Comparison of ENCODE assay signal across 24 cellular contexts in the genomic region with DNA sequence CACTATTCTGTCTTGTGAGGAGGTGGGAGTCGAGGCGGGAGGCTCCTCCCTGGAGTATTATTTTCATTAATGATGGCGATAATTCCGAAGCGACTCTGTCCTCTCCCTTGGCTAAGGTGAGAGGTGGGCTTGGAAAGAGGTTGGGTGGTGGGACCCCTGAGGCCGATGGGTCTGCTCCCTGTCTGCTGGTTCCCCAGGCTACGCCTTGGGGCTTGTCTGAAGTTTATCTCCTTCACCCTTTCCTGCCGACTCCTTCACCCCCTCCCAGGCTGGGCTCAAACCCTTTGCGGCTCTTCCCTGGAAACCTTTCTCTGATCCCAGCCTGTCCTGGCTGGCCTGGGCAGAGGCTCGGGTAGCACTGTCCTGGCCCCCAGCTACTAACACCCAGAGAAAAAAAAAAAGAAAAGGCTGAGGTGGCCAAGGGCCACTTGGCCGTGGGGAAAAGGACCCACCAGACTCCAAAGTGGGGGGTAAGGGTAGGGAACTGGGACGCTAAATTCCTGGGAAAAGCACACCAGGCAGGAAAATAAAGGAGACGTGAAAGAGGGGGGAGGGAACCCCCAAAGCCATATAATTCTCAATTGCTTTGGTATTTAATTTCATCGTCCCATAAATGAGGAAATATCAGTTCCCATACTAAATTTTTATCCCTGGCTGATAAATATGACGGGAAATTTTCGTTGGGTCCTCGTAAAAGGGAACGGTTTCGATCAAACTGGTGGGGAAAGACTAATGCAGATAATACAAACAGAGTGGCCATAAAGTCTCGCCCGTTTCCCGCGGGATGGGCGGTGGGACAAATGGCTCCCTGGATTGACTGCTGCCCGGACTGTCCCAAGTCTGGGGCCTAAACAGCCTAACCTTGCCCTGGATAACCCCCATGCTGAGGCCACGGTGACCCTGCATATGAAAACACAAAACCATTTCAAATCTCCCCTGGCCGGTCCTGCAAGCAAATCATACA. TPM values are rescaled to one million over a fixed set of nuclear protein-coding genes. Genes with fewer than 3 reads are reported as not detected.
DNase-seq lines count a peak whose midpoint lies in the region; ATAC-seq and TF ChIP-seq lines count a peak whose summit lies in the region.
"Had no signal": no experiment of that assay in that cellular context is flagged by ENCODE, and none has a peak within 500 bp of the region (broad histone marks: within the 10 kb centered on the region; RNA-seq: fewer than 3 reads in every experiment).

No MANE protein-coding gene starts in this region.

- no peak overlapping the region for H3K27ac ChIP-seq in DOHH2 (ENCODE audit: low read depth, low read length)
- H3K27ac ChIP-seq in naive thymus-derived CD4-positive, alpha-beta T cell (ENCODE audit: low read depth, low read length), result no peak overlapping the region
- no peak overlapping the region for H3K27ac ChIP-seq in Peyer's patch
- no peak overlapping the region for H3K27ac ChIP-seq in left ventricle myocardium inferior (replicated peaks)
- H3K27ac ChIP-seq: cardiac muscle cell, esophagus squamous epithelium, heart right ventricle had no signal

- no peaks in the 10 kb centered on the region for H3K9me3 ChIP-seq in DOHH2 (ENCODE audit: control insufficient read depth, insufficient read depth, low read length)
- no peaks in the 10 kb centered on the region for H3K9me3 ChIP-seq in naive thymus-derived CD4-positive, alpha-beta T cell (ENCODE audit: control insufficient read depth in 2 of 3, low read length in 3 of 3)
- H3K9me3 ChIP-seq in Peyer's patch, result peaks cover 0 to 11% (median 0%) of the 10 kb centered on the region in 4 donors
- H3K9me3 ChIP-seq in left ventricle myocardium inferior (replicated peaks), result no peaks in the 10 kb centered on the region
- H3K9me3 ChIP-seq: esophagus squamous epithelium, heart right ventricle, MG63 had no signal

- no peak for TF ChIP-seq POLR2A in Peyer's patch (IDR thresholded peaks at IDR 0.05)

- H3K27ac Mint-ChIP-seq in brain, result peak overlapping the region in 2 of 5 experiments; percentile 74 to 94
- peak overlapping the region in 5 of 9 donors; percentile 46 to 66 (median 62) for H3K27ac Mint-ChIP-seq in naive thymus-derived CD4-positive, alpha-beta T cell
- H3K27ac Mint-ChIP-seq: activated CD4-positive, alpha-beta T cell treated with anti-CD3 and anti-CD28 coated beads, Interleukin-2, amount 10 ng/mL, durations not matched to agents 24 days and 14 days had no signal

- H4K20me1 ChIP-seq in DOHH2 (ENCODE audit: control insufficient read depth, insufficient read depth, low read depth, low read length), result no peaks in the 10 kb centered on the region

- no peak for ATAC-seq in naive thymus-derived CD4-positive, alpha-beta T cell
- no peak for ATAC-seq in GM21825 (IDR thresholded peaks at IDR 0.05; ENCODE audit: unreplicated experiment)
- ATAC-seq: heart right ventricle, sciatic nerve had no signal

- H3K36me3 Mint-ChIP-seq in brain, result no peaks in the 10 kb centered on the region
- H3K36me3 Mint-ChIP-seq in naive thymus-derived CD4-positive, alpha-beta T cell, result no peaks in the 10 kb centered on the region

- peak overlapping the region; percentile 82; the same call in 1 of the 2 replicates for H3K4me2 ChIP-seq in DOHH2 (ENCODE audit: low read length)

- H3K27me3 ChIP-seq in DOHH2 (ENCODE audit: control insufficient read depth, low read length) (peaks cover 71% of the 10 kb centered on the region), Peyer's patch (peaks cover 0 to 55% of the 10 kb centered on the region in 2 donors), left ventricle myocardium inferior (ENCODE audit: low read depth) (peaks cover 100% of the 10 kb centered on the region)
- H3K27me3 ChIP-seq in naive thymus-derived CD4-positive, alpha-beta T cell (ENCODE audit: control insufficient read depth in 2 of 2, insufficient read depth in 2 of 2, low read length in 2 of 2), result peaks cover 45 to 87% of the 10 kb centered on the region in 2 donors
- H3K27me3 ChIP-seq: MG63 had no signal

- H3K4me1 ChIP-seq in DOHH2 (ENCODE audit: control insufficient read depth, low read length) (peaks cover 39% of the 10 kb centered on the region), Peyer's patch (peaks cover 0 to 24% (median 10%) of the 10 kb centered on the region in 4 donors), left ventricle myocardium inferior (peaks cover 18% of the 10 kb centered on the region)
- H3K4me1 ChIP-seq in naive thymus-derived CD4-positive, alpha-beta T cell (ENCODE audit: control insufficient read depth in 2 of 2, insufficient read depth in 2 of 2, low read length in 2 of 2), result peaks cover 9 to 13% of the 10 kb centered on the region in 2 donors

- intact Hi-C loops in naive thymus-derived CD4-positive, alpha-beta T cell (cut with micrococcal nuclease), result loop anchor here in 1 of 2 donors (5.0 kb wide), 1 partner anchor 46 kb away; a partner anchor contains a TSS
- intact Hi-C loops in left ventricle myocardium inferior (cut with micrococcal nuclease), result no loop called here

- peak overlapping the region in 3 of 5 experiments; percentile 26 to 90 (median 84) for H3K4me3 Mint-ChIP-seq in brain
- peak overlapping the region in 3 of 10 donors; percentile 21 to 62 (median 25) for H3K4me3 Mint-ChIP-seq in naive thymus-derived CD4-positive, alpha-beta T cell
- H3K4me3 Mint-ChIP-seq: activated CD4-positive, alpha-beta T cell treated with anti-CD3 and anti-CD28 coated beads, Interleukin-2, amount 10 ng/mL, durations not matched to agents 24 days and 14 days had no signal

- CTCF ChIA-PET in AG04449 (lab: Yijun Ruan, JAX), result interaction anchor here (0.7 to 3.3 kb wide), 6 partner anchors 10 to 236 kb away, joined by 3 to 19 read pairs (median 4); no protein-coding TSS in a partner anchor
- CTCF ChIA-PET in naive thymus-derived CD4-positive, alpha-beta T cell (lab: Charles Lee), result no interaction called here

- H3K9me3 Mint-ChIP-seq in brain, result peaks cover 0 to 16% (median 0%) of the 10 kb centered on the region in 5 experiments
- H3K9me3 Mint-ChIP-seq in naive thymus-derived CD4-positive, alpha-beta T cell, result peaks cover 0 to 24% (median 0%) of the 10 kb centered on the region in 11 donors
- H3K9me3 Mint-ChIP-seq: activated CD4-positive, alpha-beta T cell treated with anti-CD3 and anti-CD28 coated beads, Interleukin-2, amount 10 ng/mL, durations not matched to agents 24 days and 14 days had no signal

- peaks cover 6% of the 10 kb centered on the region; the same call in 1 of the 2 replicates for H3F3A ChIP-seq in DOHH2 (ENCODE audit: control insufficient read depth, insufficient read depth)

- H3K4me3 ChIP-seq in AG04449 (ENCODE audit: low read depth, low read length) (peak overlapping the region; percentile 62), DOHH2 (ENCODE audit: low read length) (no peak overlapping the region), Peyer's patch (no peak overlapping the region), left ventricle myocardium inferior (no peak overlapping the region)
- no peak overlapping the region for H3K4me3 ChIP-seq in naive thymus-derived CD4-positive, alpha-beta T cell (ENCODE audit: low read length)
- H3K4me3 ChIP-seq: cardiac muscle cell, esophagus squamous epithelium, heart right ventricle, MG63 had no signal

- DNase-seq in AG04449 (ENCODE audit: low read depth, low spot score) (no peak), Peyer's patch (no peak), NCI-H2107 treated with DMSO at 0.1 percent for 48 hours (lab: John Stamatoyannopoulos, UW; ENCODE audit: unreplicated experiment) (no peak), left ventricle myocardium inferior (no peak)
- no peak for DNase-seq in naive thymus-derived CD4-positive, alpha-beta T cell
- DNase-seq: activated CD4-positive, alpha-beta T cell treated with anti-CD3 and anti-CD28 coated beads, Interleukin-2, amount 10 ng/mL, durations not matched to agents 24 days and 14 days; activated T-cell treated with anti-CD3 and anti-CD28 coated beads, Interleukin-2, amount 50 U/mL, for 48 hours; DMS 273 treated with DMSO at 0.1 percent for 48 hours; esophagus squamous epithelium; heart right ventricle; kidney glomerular epithelial cell; MG63; midbrain; NCI-H187 treated with DMSO at 0.1 percent for 48 hours; NCI-H510A; SHP77 treated with DMSO at 0.1 percent for 48 hours; substantia nigra had no signal

- peaks cover 12% of the 10 kb centered on the region for H3K4me1 Mint-ChIP-seq in brain
- H3K4me1 Mint-ChIP-seq in naive thymus-derived CD4-positive, alpha-beta T cell, result peaks cover 12 to 37% (median 20%) of the 10 kb centered on the region in 7 donors

- POLR2A ChIA-PET in AG04449 (lab: Yijun Ruan, JAX), result interaction anchor here (1.3 kb wide), 1 partner anchor 11 kb away, joined by 4 read pairs; no protein-coding TSS in a partner anchor
- POLR2A ChIA-PET in naive thymus-derived CD4-positive, alpha-beta T cell (lab: Charles Lee), result no interaction called here

- H3K27me3 Mint-ChIP-seq in brain, result peaks cover 100% of the 10 kb centered on the region
- peaks cover 91 to 95% (median 92%) of the 10 kb centered on the region in 5 donors for H3K27me3 Mint-ChIP-seq in naive thymus-derived CD4-positive, alpha-beta T cell

- H3K9me2 ChIP-seq in DOHH2 (replicated peaks; ENCODE audit: control insufficient read depth, low read length), result no peaks in the 10 kb centered on the region

- TF ChIP-seq CTCF in AG04449 (IDR thresholded peaks at IDR 0.05; ENCODE audit: insufficient read depth, low read length, missing control alignments) (no peak), DOHH2 (IDR thresholded peaks at IDR 0.05; ENCODE audit: low read depth, low read length, poor library complexity, severe bottlenecking) (no peak), brain (conservative IDR thresholded peaks at IDR 0.05) (no peak), Peyer's patch (IDR thresholded peaks at IDR 0.05) (no peak), left ventricle myocardium inferior (IDR thresholded peaks at IDR 0.05; ENCODE audit: borderline replicate concordance) (no peak)

- H3K79me2 ChIP-seq in DOHH2 (ENCODE audit: control insufficient read depth, low read length), result no peaks in the 10 kb centered on the region

- H3K36me3 ChIP-seq in DOHH2 (ENCODE audit: control insufficient read depth, low read length) (no peaks in the 10 kb centered on the region), Peyer's patch (no peaks in the 10 kb centered on the region), left ventricle myocardium inferior (no peaks in the 10 kb centered on the region)
- H3K36me3 ChIP-seq in naive thymus-derived CD4-positive, alpha-beta T cell (ENCODE audit: control insufficient read depth in 2 of 3, insufficient read depth in 3 of 3, low read length in 3 of 3), result no peaks in the 10 kb centered on the region
- H3K36me3 ChIP-seq: cardiac muscle cell, esophagus squamous epithelium, heart right ventricle had no signal

RNA-seq across cellular contexts. Expression of a gene that starts 2.0 kb away (rescaled TPM):
- not detected for polyA plus RNA-seq in brain (ENCODE audit: insufficient read depth, low read depth, low replicate concordance)
- total RNA-seq in naive thymus-derived CD4-positive, alpha-beta T cell, result not detected
- not detected for polyA plus RNA-seq in naive thymus-derived CD4-positive, alpha-beta T cell
- total RNA-seq in Peyer's patch, result 1 to 10 TPM in 1 of 4 donors, not detected in 3; 1.0 TPM
- total RNA-seq in left ventricle myocardium inferior, result not detected
- total RNA-seq: activated CD4-positive, alpha-beta T cell treated with anti-CD3 and anti-CD28 coated beads, Interleukin-2, amount 10 ng/mL, durations not matched to agents 24 days and 14 days; cardiac muscle cell; heart right ventricle; omental fat pad had no signal
- polyA plus RNA-seq: cardiac muscle cell, heart right ventricle had no signal

RNA-seq across cellular contexts. Expression of a gene that starts 8.1 kb away (rescaled TPM):
- not detected for polyA plus RNA-seq in brain (ENCODE audit: insufficient read depth, low read depth, low replicate concordance)
- total RNA-seq in naive thymus-derived CD4-positive, alpha-beta T cell, result not detected
- polyA plus RNA-seq in naive thymus-derived CD4-positive, alpha-beta T cell, result not detected
- total RNA-seq in Peyer's patch (1 to 10 TPM in 1 of 4 donors, not detected in 3; 1.4 TPM), left ventricle myocardium inferior (not detected)
- total RNA-seq: activated CD4-positive, alpha-beta T cell treated with anti-CD3 and anti-CD28 coated beads, Interleukin-2, amount 10 ng/mL, durations not matched to agents 24 days and 14 days; cardiac muscle cell; esophagus squamous epithelium; heart right ventricle had no signal
- polyA plus RNA-seq: adipose tissue, cardiac muscle cell, heart right ventricle had no signal

RNA-seq across cellular contexts. Expression of a gene that starts 10.0 kb away (rescaled TPM):
- polyA plus RNA-seq in brain (ENCODE audit: insufficient read depth, low read depth, low replicate concordance), result not detected
- total RNA-seq in naive thymus-derived CD4-positive, alpha-beta T cell, result not detected
- polyA plus RNA-seq in naive thymus-derived CD4-positive, alpha-beta T cell, result not detected
- total RNA-seq in Peyer's patch (under 1 TPM in 3 of 4 donors, not detected in 1; 0.40 to 0.76 (median 0.70) TPM), left ventricle myocardium inferior (not detected)
- total RNA-seq: activated CD4-positive, alpha-beta T cell treated with anti-CD3 and anti-CD28 coated beads, Interleukin-2, amount 10 ng/mL, durations not matched to agents 24 days and 14 days; cardiac muscle cell; esophagus squamous epithelium; heart right ventricle; omental fat pad had no signal
- polyA plus RNA-seq: adipose tissue, cardiac muscle cell, heart right ventricle had no signal

RNA-seq across cellular contexts. Expression of a gene that starts 17.1 kb away (rescaled TPM):
- polyA plus RNA-seq in brain (ENCODE audit: insufficient read depth, low read depth, low replicate concordance), result not detected
- total RNA-seq in naive thymus-derived CD4-positive, alpha-beta T cell, result not detected
- polyA plus RNA-seq in naive thymus-derived CD4-positive, alpha-beta T cell, result not detected
- 10 to 100 TPM in 1 of 4 donors, 1 to 10 TPM in 2, not detected in 1; 1.7 to 13.2 (median 1.9) TPM for total RNA-seq in Peyer's patch
- total RNA-seq in left ventricle myocardium inferior, result not detected
- total RNA-seq: activated CD4-positive, alpha-beta T cell treated with anti-CD3 and anti-CD28 coated beads, Interleukin-2, amount 10 ng/mL, durations not matched to agents 24 days and 14 days; cardiac muscle cell; heart right ventricle had no signal
- polyA plus RNA-seq: cardiac muscle cell, heart right ventricle had no signal

RNA-seq across cellular contexts. Expression of a gene that starts 25.9 kb away (rescaled TPM):
- polyA plus RNA-seq in brain (ENCODE audit: insufficient read depth, low read depth, low replicate concordance), result not detected
- not detected for total RNA-seq in naive thymus-derived CD4-positive, alpha-beta T cell
- polyA plus RNA-seq in naive thymus-derived CD4-positive, alpha-beta T cell, result not detected
- total RNA-seq in Peyer's patch, result 1 to 10 TPM in 3 of 4 donors, under 1 TPM in 1; 0.35 to 1.7 (median 1.1) TPM
- not detected for total RNA-seq in left ventricle myocardium inferior
- total RNA-seq: activated CD4-positive, alpha-beta T cell treated with anti-CD3 and anti-CD28 coated beads, Interleukin-2, amount 10 ng/mL, durations not matched to agents 24 days and 14 days; heart right ventricle had no signal
- polyA plus RNA-seq: cardiac muscle cell, heart right ventricle had no signal
